1 cellular context compared by ENCODE assay signal in the genomic region with DNA sequence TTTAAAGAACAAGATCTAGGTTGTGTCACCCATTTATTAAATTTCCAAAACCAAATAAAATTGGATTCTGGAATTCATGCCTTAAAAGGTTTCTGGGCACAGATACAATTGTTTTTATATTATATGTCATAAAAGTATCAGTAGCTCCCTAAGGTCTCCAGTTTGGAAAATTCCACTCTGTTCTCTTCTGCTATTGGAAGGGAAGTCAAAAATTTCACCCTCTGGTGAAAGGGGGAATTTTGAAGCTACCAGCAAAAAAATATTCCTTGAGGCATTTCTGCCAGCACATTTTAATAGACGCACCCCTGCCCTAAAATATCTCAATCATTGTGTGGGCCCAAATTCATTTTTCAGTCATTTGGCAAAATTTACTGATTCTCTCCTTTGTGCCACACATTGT.
TF ChIP-seq lines count a peak whose summit lies in the region.

No MANE protein-coding gene starts in this region.

TF ChIP-seq in HEK293T, 16 proteins besides CTCF, POLR2A, EP300 and RAD21 (continued from another document):
- TF ChIP-seq, protein P1, sequence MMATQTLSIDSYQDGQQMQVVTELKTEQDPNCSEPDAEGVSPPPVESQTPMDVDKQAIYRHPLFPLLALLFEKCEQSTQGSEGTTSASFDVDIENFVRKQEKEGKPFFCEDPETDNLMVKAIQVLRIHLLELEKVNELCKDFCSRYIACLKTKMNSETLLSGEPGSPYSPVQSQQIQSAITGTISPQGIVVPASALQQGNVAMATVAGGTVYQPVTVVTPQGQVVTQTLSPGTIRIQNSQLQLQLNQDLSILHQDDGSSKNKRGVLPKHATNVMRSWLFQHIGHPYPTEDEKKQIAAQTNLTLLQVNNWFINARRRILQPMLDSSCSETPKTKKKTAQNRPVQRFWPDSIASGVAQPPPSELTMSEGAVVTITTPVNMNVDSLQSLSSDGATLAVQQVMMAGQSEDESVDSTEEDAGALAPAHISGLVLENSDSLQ (IDR thresholded peaks at IDR 0.05), result no peak
- no peak for TF ChIP-seq NFRKB (IDR thresholded peaks at IDR 0.05)
